In the genomic region with DNA sequence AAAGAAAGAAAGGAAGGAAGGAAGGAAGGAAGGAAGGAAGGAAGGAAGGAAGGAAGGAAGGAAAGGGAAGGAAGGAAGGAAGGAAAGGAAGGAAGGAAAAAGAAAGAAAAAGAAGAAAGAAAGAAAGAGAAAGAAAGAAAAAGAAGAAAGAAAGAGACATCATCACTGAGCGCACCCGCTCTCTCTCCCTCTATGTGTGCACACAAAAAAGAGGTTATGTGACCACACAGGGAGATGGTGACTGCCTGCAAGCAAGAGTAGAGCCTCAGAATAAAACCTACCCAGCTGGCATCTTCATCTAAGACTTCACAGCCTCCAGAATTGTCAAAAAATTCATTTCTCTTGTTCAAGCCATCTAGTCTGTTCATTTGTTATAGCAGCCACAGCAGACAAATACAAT, we compare ENCODE assay signal across 18 cellular contexts.
A peak's percentile ranks its signal among the peaks of the same experiment; 100 is the strongest.
DNase-seq lines count a peak whose midpoint lies in the region; ATAC-seq, FAIRE-seq and TF ChIP-seq lines count a peak whose summit lies in the region.
"Had no signal": no experiment of that assay in that cellular context is flagged by ENCODE, and none has a peak within 500 bp of the region (broad histone marks: within the 10 kb centered on the region; RNA-seq: fewer than 3 reads in every experiment).

No MANE protein-coding gene starts in this region.

- H2BK20ac ChIP-seq in H1 (ENCODE audit: low read length): peak overlapping the region; percentile 88; the same call in 1 of the 2 replicates

- no peak for TF ChIP-seq RAD21 in HepG2 (CRISPR knock-in tag; IDR thresholded peaks at IDR 0.05)
- TF ChIP-seq RAD21 in H1 (IDR thresholded peaks at IDR 0.05 in 1 of 2, conservative IDR thresholded peaks at IDR 0.05 in 1 of 2; ENCODE audit: low read depth in 2 of 2, low read length in 2 of 2): no peak

- H3K56ac ChIP-seq in H1 (replicated peaks; ENCODE audit: insufficient read length, low read depth, low read length) (no peak overlapping the region), mesendoderm (ENCODE audit: low read length) (peak overlapping the region; percentile 10)

- no peaks in the 10 kb centered on the region for H3K79me2 ChIP-seq in HepG2 (ENCODE audit: insufficient read depth, low read length)
- no peaks in the 10 kb centered on the region for H3K79me2 ChIP-seq in H1 (ENCODE audit: control insufficient read depth in 1 of 2, insufficient read depth in 2 of 2, low read length in 2 of 2)
- H3K79me2 ChIP-seq in mesendoderm (ENCODE audit: control insufficient read depth, insufficient read depth, low read length): no peaks in the 10 kb centered on the region

- H3K18ac ChIP-seq in H1 (ENCODE audit: extremely low read depth, low read length) (no peak overlapping the region), mesendoderm (ENCODE audit: low read length) (peak overlapping the region; percentile 82)

- TF ChIP-seq POLR2A in HepG2 (IDR thresholded peaks at IDR 0.05; ENCODE audit: insufficient read depth in 1 of 2, low read depth in 2 of 2, low read length in 2 of 2) (no peak), right lobe of liver (IDR thresholded peaks at IDR 0.05) (no peak), H1 (IDR thresholded peaks at IDR 0.05; ENCODE audit: control extremely low read depth in 1 of 2, low read depth in 2 of 2, low read length in 2 of 2) (no peak), prostate gland (IDR thresholded peaks at IDR 0.05) (no peak)

- H3K4me2 ChIP-seq in HepG2 (ENCODE audit: low read depth, low read length): no peak overlapping the region
- H3K4me2 ChIP-seq in H1 (ENCODE audit: insufficient read depth in 1 of 2, low read depth in 2 of 2, low read length in 2 of 2): no peak overlapping the region
- H3K4me2 ChIP-seq in mesendoderm (ENCODE audit: low read length): no peak overlapping the region
- H3K4me2 ChIP-seq: BLaER1 had no signal

- H3K4me3 ChIP-seq in HepG2 (replicated peaks in 1 of 3; ENCODE audit: insufficient read depth in 1 of 3, low read depth in 2 of 3, low read length in 3 of 3) (no peak overlapping the region), right lobe of liver (no peak overlapping the region), H1 (ENCODE audit: extremely low read depth in 1 of 4, insufficient read depth in 2 of 4, low read depth in 3 of 4, low read length in 4 of 4) (no peak overlapping the region), mesendoderm (ENCODE audit: low read length) (no peak overlapping the region), prostate gland (no peak overlapping the region)
- H3K4me3 ChIP-seq: BLaER1, HAP-1 had no signal

- H4K91ac ChIP-seq in H1 (replicated peaks; ENCODE audit: insufficient read length, low read length): peak overlapping the region; percentile 12

- in situ Hi-C loops in HepG2 (cut with HindIII; ENCODE audit: extremely low pct_ligation_motif_present, low pct_unique_long_range_greater_than_20kb): no loop called here

- POLR2A ChIA-PET in HepG2 (lab: Yijun Ruan, JAX) (no interaction called here), H1 (lab: Charles Lee; ENCODE audit: partially characterized antibody) (no interaction called here)

- H2BK5ac ChIP-seq in H1 (ENCODE audit: low read depth, low read length) (peak overlapping the region; percentile 99; the same call in 1 of the 2 replicates), mesendoderm (ENCODE audit: low read length) (no peak overlapping the region)

- no peak overlapping the region for H2AFZ ChIP-seq in HepG2 (ENCODE audit: low read length)
- H2AFZ ChIP-seq in H1 (ENCODE audit: low read length): no peak overlapping the region

- H2AK5ac ChIP-seq in H1 (ENCODE audit: low read depth, low read length) (0 out of 2 replicates have a peak overlapping the region, but pooled peaks have one; percentile 88), mesendoderm (ENCODE audit: low read length) (no peak overlapping the region)

- H3K14ac ChIP-seq in H1 (ENCODE audit: insufficient read length): no peak overlapping the region

- H4K5ac ChIP-seq in H1 (ENCODE audit: insufficient read length, low read depth, low read length): no peak overlapping the region
- no peak overlapping the region for H4K5ac ChIP-seq in mesendoderm (ENCODE audit: low read length)

- WGBS in HepG2 (ENCODE audit: low lambda C conversion rate): 82% methylated on average over 2 of the region's 2 CpGs
- 91% methylated on average over 2 of the region's 2 CpGs for WGBS in right lobe of liver (ENCODE audit: insufficient coverage, low coverage, low lambda C conversion rate, missing lambda C conversion rate)
- no CpG with 5 or more reads among the region's 2 CpGs for WGBS in H1 (ENCODE audit: extremely low coverage in 1 of 2, insufficient coverage in 1 of 2, insufficient read length in 1 of 2, insufficient replicate concordance in 2 of 2, low coverage in 1 of 2, low lambda C conversion rate in 2 of 2, missing lambda C conversion rate in 1 of 2), 2 experiments
- WGBS in mesendoderm (ENCODE audit: extremely low coverage, insufficient coverage, low lambda C conversion rate): no CpG with 5 or more reads among the region's 2 CpGs
- WGBS in prostate gland: 97% methylated on average over 2 of the region's 2 CpGs

- H2BK15ac ChIP-seq in H1 (ENCODE audit: low read length) (no peak overlapping the region), mesendoderm (replicated peaks; ENCODE audit: low read depth) (peak overlapping the region; percentile 75)

- H3K23me2 ChIP-seq in H1 (ENCODE audit: low read depth, low read length): peaks cover 1% of the 10 kb centered on the region; the same call in 1 of the 2 replicates

- no peak for DNase-seq in HepG2 (ENCODE audit: low spot score)
- DNase-seq in right lobe of liver: no peak
- DNase-seq in H1 (ENCODE audit: low read depth in 1 of 2, low spot score in 2 of 2): no peak
- no peak for DNase-seq in mesendoderm
- DNase-seq in prostate gland (ENCODE audit: low spot score): no peak
- no peak for DNase-seq in DMS53 (lab: John Stamatoyannopoulos, UW)
- DNase-seq: Caco-2; CD4-positive, CD25-positive, alpha-beta regulatory T cell; CD8-positive, alpha-beta T cell; DMS79 treated with DMSO at 0.1 percent for 48 hours; GF-D8 had no signal

- H3K4me1 ChIP-seq in HepG2 (ENCODE audit: insufficient read depth, low read length) (no peaks in the 10 kb centered on the region), right lobe of liver (no peaks in the 10 kb centered on the region), H1 (replicated peaks in 1 of 4; ENCODE audit: control insufficient read depth in 3 of 4, insufficient read depth in 4 of 4, low read length in 3 of 4) (peaks cover 2 to 25% (median 11%) of the 10 kb centered on the region in 4 experiments; a peak in 6 of 7 replicates), mesendoderm (ENCODE audit: control insufficient read depth, low read depth, low read length) (peaks cover 8% of the 10 kb centered on the region), prostate gland (replicated peaks) (no peaks in the 10 kb centered on the region)
- H3K4me1 ChIP-seq: BLaER1, Caco-2 had no signal

- H3K9ac ChIP-seq in HepG2 (ENCODE audit: insufficient read depth, low read depth, low read length) (no peak overlapping the region), H1 (replicated peaks in 1 of 4; ENCODE audit: extremely low read depth in 1 of 4, low read depth in 3 of 4, low read length in 3 of 4) (no peak overlapping the region), mesendoderm (ENCODE audit: low read length) (no peak overlapping the region)
- H3K9ac ChIP-seq: BLaER1 had no signal

- H3K23ac ChIP-seq in H1 (ENCODE audit: insufficient read length) (no peak overlapping the region), mesendoderm (ENCODE audit: low read length) (no peak overlapping the region)

- no peak for TF ChIP-seq EP300 in HepG2 (IDR thresholded peaks at IDR 0.05; ENCODE audit: low read depth in 2 of 2, low read length in 2 of 2)
- TF ChIP-seq EP300 in HepG2 (CRISPR knock-in tag; IDR thresholded peaks at IDR 0.05; ENCODE audit: borderline replicate concordance): no peak
- TF ChIP-seq EP300 in H1 (IDR thresholded peaks at IDR 0.05; ENCODE audit: borderline replicate concordance in 1 of 2, low read depth in 2 of 2, low read length in 2 of 2): no peak

- no peaks in the 10 kb centered on the region for H3K79me1 ChIP-seq in H1 (ENCODE audit: low read depth, low read length)
- no peaks in the 10 kb centered on the region for H3K79me1 ChIP-seq in mesendoderm (ENCODE audit: low read length)

- no peak overlapping the region; the same call in 1 of the 2 replicates for H2BK12ac ChIP-seq in H1 (ENCODE audit: low read depth, low read length)

- FAIRE-seq in HepG2 (lab: Jason Lieb, UNC) (no peak), H1 (lab: Jason Lieb, UNC) (no peak)
- FAIRE-seq: A204.1, GM12891, GM18507 had no signal

- H3K4ac ChIP-seq in H1 (replicated peaks; ENCODE audit: insufficient read length, low read depth, low read length) (no peak overlapping the region), mesendoderm (ENCODE audit: low read depth, low read length) (no peak overlapping the region)

- no peaks in the 10 kb centered on the region for H4K20me1 ChIP-seq in HepG2 (ENCODE audit: insufficient read depth, low read length)
- no peaks in the 10 kb centered on the region for H4K20me1 ChIP-seq in H1 (replicated peaks in 1 of 2; ENCODE audit: control insufficient read depth in 1 of 2, insufficient read depth in 2 of 2, low read length in 2 of 2)
- H4K20me1 ChIP-seq: BLaER1 had no signal

- H4K8ac ChIP-seq in H1 (ENCODE audit: extremely low read depth, insufficient read depth, low read length) (no peak overlapping the region), mesendoderm (ENCODE audit: low read depth, low read length) (no peak overlapping the region)

- peak overlapping the region; percentile 6 for H2BK120ac ChIP-seq in H1 (replicated peaks; ENCODE audit: low read depth, low read length)
- no peak overlapping the region for H2BK120ac ChIP-seq in mesendoderm (ENCODE audit: low read depth, low read length)

- ATAC-seq in HepG2 (no peak), right lobe of liver (no peak)
- ATAC-seq: CD8-positive, alpha-beta T cell had no signal

- intact Hi-C loops in HepG2 (cut with micrococcal nuclease; ENCODE audit: unreplicated experiment): no loop called here
- intact Hi-C loops in right lobe of liver (cut with DNase I): no loop called here
- intact Hi-C loops in prostate gland (cut with DNase I): no loop called here

- H3K36me3 ChIP-seq in HepG2 (replicated peaks in 1 of 2; ENCODE audit: control insufficient read depth in 1 of 2, insufficient read depth in 2 of 2, low read length in 2 of 2) (no peaks in the 10 kb centered on the region), right lobe of liver (no peaks in the 10 kb centered on the region), H1 (ENCODE audit: control insufficient read depth in 2 of 4, insufficient read depth in 4 of 4, low read length in 3 of 4) (no peaks in the 10 kb centered on the region), mesendoderm (ENCODE audit: control insufficient read depth, insufficient read depth, low read length) (no peaks in the 10 kb centered on the region), prostate gland (no peaks in the 10 kb centered on the region)
- H3K36me3 ChIP-seq: BLaER1, HAP-1 had no signal

- H3K27ac ChIP-seq in HepG2 (ENCODE audit: extremely low read length, insufficient read depth, low read length): no peak overlapping the region
- no peak overlapping the region for H3K27ac ChIP-seq in right lobe of liver
- H3K27ac ChIP-seq in H1 (ENCODE audit: low read depth, low read length): no peak overlapping the region
- H3K27ac ChIP-seq in mesendoderm (ENCODE audit: low read depth, low read length): no peak overlapping the region
- H3K27ac ChIP-seq in prostate gland: no peak overlapping the region
- H3K27ac ChIP-seq: 22Rv1, BLaER1, C4-2B had no signal

- TF ChIP-seq CTCF in HepG2 (CRISPR knock-in tag; IDR thresholded peaks at IDR 0.05): no peak
- TF ChIP-seq CTCF in right lobe of liver (IDR thresholded peaks at IDR 0.05): no peak
- no peak for TF ChIP-seq CTCF in H1 (IDR thresholded peaks at IDR 0.05; ENCODE audit: control extremely low read depth in 1 of 3, insufficient read depth in 1 of 3, low read depth in 1 of 3, low read length in 3 of 3)
- TF ChIP-seq CTCF in prostate gland (IDR thresholded peaks at IDR 0.05): no peak

- H3K27me3 ChIP-seq in HepG2 (ENCODE audit: control insufficient read depth in 1 of 2, insufficient read depth in 2 of 2, low read length in 2 of 2): no peaks in the 10 kb centered on the region
- no peaks in the 10 kb centered on the region for H3K27me3 ChIP-seq in right lobe of liver
- H3K27me3 ChIP-seq in H1 (replicated peaks in 1 of 4; ENCODE audit: control insufficient read depth in 3 of 4, extremely low read depth in 1 of 4, insufficient read depth in 3 of 4, low read length in 3 of 4): no peaks in the 10 kb centered on the region
- no peaks in the 10 kb centered on the region for H3K27me3 ChIP-seq in mesendoderm (ENCODE audit: insufficient read depth, low read length, poor library complexity)
- H3K27me3 ChIP-seq in prostate gland (replicated peaks; ENCODE audit: insufficient read depth): no peaks in the 10 kb centered on the region
- H3K27me3 ChIP-seq: BLaER1 had no signal

- BruUV-seq in HepG2 (replicated peaks; lab: Mats Ljungman, UMichigan): no TSS peak

- CTCF ChIA-PET in HepG2 (lab: Yijun Ruan, JAX; ENCODE audit: low intra/inter-chr PET ratio, low total read pairs): no interaction called here
- CTCF ChIA-PET in H1 (lab: Charles Lee; ENCODE audit: partially characterized antibody): no interaction called here

- H3K9me3 ChIP-seq in HepG2 (ENCODE audit: low read length): no peaks in the 10 kb centered on the region
- H3K9me3 ChIP-seq in right lobe of liver: no peaks in the 10 kb centered on the region
- H3K9me3 ChIP-seq in H1 (ENCODE audit: insufficient read depth in 2 of 2, low read depth in 1 of 2, low read length in 1 of 2): no peaks in the 10 kb centered on the region
- no peaks in the 10 kb centered on the region for H3K9me3 ChIP-seq in prostate gland
- H3K9me3 ChIP-seq: BLaER1, Caco-2, HAP-1 had no signal
